ENCODE assay signal across 12 cellular contexts in the genomic region with DNA sequence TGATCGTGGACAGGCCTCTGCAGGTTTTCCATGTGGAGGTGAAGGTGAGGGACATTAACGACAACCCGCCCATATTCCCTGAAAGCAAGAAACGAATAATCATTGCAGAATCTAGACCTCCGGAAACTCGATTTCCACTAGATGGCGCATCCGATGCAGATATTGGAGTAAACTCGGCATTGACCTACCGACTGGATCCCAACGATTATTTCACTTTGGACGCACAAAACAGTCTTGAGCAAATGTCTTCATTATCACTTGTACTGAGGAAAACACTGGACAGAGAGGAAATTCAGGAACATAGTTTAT. TPM values are rescaled to one million over a fixed set of nuclear protein-coding genes. Genes with fewer than 3 reads are reported as not detected.
DNase-seq lines count a peak whose midpoint lies in the region; ATAC-seq and TF ChIP-seq lines count a peak whose summit lies in the region.
"Had no signal": no experiment of that assay in that cellular context is flagged by ENCODE, and none has a peak within 500 bp of the region (broad histone marks: within the 10 kb centered on the region; RNA-seq: fewer than 3 reads in every experiment).

No MANE protein-coding gene starts in this region.

- H3K27ac ChIP-seq in VCaP (peak overlapping the region; percentile 64), esophagus squamous epithelium (no peak overlapping the region), uterus (no peak overlapping the region), psoas muscle (no peak overlapping the region)
- H3K27ac ChIP-seq: transverse colon had no signal

- H3K36me3 ChIP-seq in esophagus squamous epithelium (no peaks in the 10 kb centered on the region), uterus (no peaks in the 10 kb centered on the region), psoas muscle (ENCODE audit: insufficient read depth in 1 of 2, low read depth in 1 of 2) (no peaks in the 10 kb centered on the region)
- H3K36me3 ChIP-seq: transverse colon had no signal

- ATAC-seq in GM18858 (IDR thresholded peaks at IDR 0.05; ENCODE audit: unreplicated experiment) (no peak), psoas muscle (no peak)

- intact Hi-C loops in esophagus squamous epithelium (cut with DNase I): no loop called here
- intact Hi-C loops in uterus (cut with DNase I; ENCODE audit: low total_unique reads): no loop called here
- intact Hi-C loops in psoas muscle (cut with DNase I): no loop called here

- DNase-seq in 8988T (peak; percentile 80), HS-5 (ENCODE audit: low read depth) (peak; percentile 9), kidney tubule cell (ENCODE audit: low spot score) (peak; percentile 25), esophagus squamous epithelium (lab: John Stamatoyannopoulos, UW) (no peak), uterus (no peak), psoas muscle (no peak)
- DNase-seq: effector memory CD4-positive, alpha-beta T cell; stimulated activated CD4-positive, alpha-beta T cell treated with anti-CD3 and anti-CD28 coated beads, Interleukin-1b, Interleukin-23, amount 100 ng/mL, for 48 hours; transverse colon had no signal

- peaks cover 0 to 41% (median 30%) of the 10 kb centered on the region in 3 donors for H3K9me3 ChIP-seq in esophagus squamous epithelium
- peaks cover 0 to 15% of the 10 kb centered on the region in 2 donors for H3K9me3 ChIP-seq in uterus
- H3K9me3 ChIP-seq in psoas muscle: peaks cover under 1% of the 10 kb centered on the region

- H3K4me1 ChIP-seq in esophagus squamous epithelium (no peaks in the 10 kb centered on the region), uterus (no peaks in the 10 kb centered on the region), psoas muscle (no peaks in the 10 kb centered on the region)
- H3K4me1 ChIP-seq: transverse colon had no signal

- WGBS in esophagus squamous epithelium, 2 donors: 33 to 50% methylated on average over 10 to 12 of the region's 12 CpGs
- WGBS in psoas muscle, 3 donors: 10 to 19% (median 16%) methylated on average over 12 of the region's 12 CpGs

- TF ChIP-seq CTCF in VCaP (conservative IDR thresholded peaks at IDR 0.05) (peak; percentile 68), esophagus squamous epithelium (IDR thresholded peaks at IDR 0.05) (no peak), uterus (IDR thresholded peaks at IDR 0.05) (peak in 2 of 4 experiments; percentile 2 to 16), psoas muscle (IDR thresholded peaks at IDR 0.05) (no peak)

- peak overlapping the region in 1 of 4 donors; percentile 15 for H3K4me3 ChIP-seq in esophagus squamous epithelium
- H3K4me3 ChIP-seq in uterus: no peak overlapping the region
- H3K4me3 ChIP-seq in psoas muscle: no peak overlapping the region
- H3K4me3 ChIP-seq: transverse colon had no signal

- H3K27me3 ChIP-seq in esophagus squamous epithelium (peaks cover 0 to 27% (median 0%) of the 10 kb centered on the region in 4 donors), uterus (no peaks in the 10 kb centered on the region), psoas muscle (ENCODE audit: insufficient read depth in 3 of 3, low read length in 2 of 3) (peaks cover 0 to 14% (median 2%) of the 10 kb centered on the region in 3 donors)

- TF ChIP-seq POLR2A in esophagus squamous epithelium (IDR thresholded peaks at IDR 0.05): no peak
- TF ChIP-seq POLR2A in uterus (IDR thresholded peaks at IDR 0.05): no peak

RNA-seq across cellular contexts. Expression of a gene that starts 0.6 kb away (rescaled TPM):
- total RNA-seq in esophagus squamous epithelium: under 1 TPM in 1 of 4 donors, not detected in 3; 0.19 TPM
- total RNA-seq in uterus: 1 to 10 TPM in 2 of 4 donors, under 1 TPM in 1, not detected in 1; 0.70 to 2.8 (median 2.1) TPM
- total RNA-seq in psoas muscle: not detected
- not detected for polyA plus RNA-seq in psoas muscle
- total RNA-seq: T-helper 1 cell treated with Interleukin-12 subunit alpha and Interleukin-12 subunit beta and Interleukin-4 antibody, amounts not matched to agents 30 ng/mL and 1 ng/mL, for 36 hours had no signal

RNA-seq across cellular contexts. Expression of a gene that starts 7.4 kb away (rescaled TPM):
- under 1 TPM in 2 of 4 donors, not detected in 2; 0.15 to 0.26 TPM for total RNA-seq in esophagus squamous epithelium
- 1 to 10 TPM in 3 of 4 donors, under 1 TPM in 1; 0.98 to 9.4 (median 1.5) TPM for total RNA-seq in uterus
- not detected for total RNA-seq in psoas muscle
- polyA plus RNA-seq in psoas muscle: under 1 TPM in 2 of 3 donors, not detected in 1; 0.01 to 0.06 TPM
- total RNA-seq: T-helper 1 cell treated with Interleukin-12 subunit alpha and Interleukin-12 subunit beta and Interleukin-4 antibody, amounts not matched to agents 30 ng/mL and 1 ng/mL, for 36 hours had no signal

RNA-seq across cellular contexts. Expression of a gene that starts 13.8 kb away (rescaled TPM):
- total RNA-seq in esophagus squamous epithelium (under 1 TPM in 3 of 4 donors, not detected in 1; under 0.01 to 0.11 (median 0.04) TPM), uterus (1 to 10 TPM in 1 of 4 donors, under 1 TPM in 3; 0.26 to 2.1 (median 0.63) TPM), psoas muscle (under 1 TPM in 1 of 4 donors, not detected in 3; 0.06 TPM)
- under 1 TPM in 2 of 3 donors, not detected in 1; 0.01 to 0.03 TPM for polyA plus RNA-seq in psoas muscle
- total RNA-seq: T-helper 1 cell treated with Interleukin-12 subunit alpha and Interleukin-12 subunit beta and Interleukin-4 antibody, amounts not matched to agents 30 ng/mL and 1 ng/mL, for 36 hours had no signal

RNA-seq across cellular contexts. Expression of a gene that starts 26.8 kb away (rescaled TPM):
- under 1 TPM; under 0.01 to 0.15 (median 0.08) TPM for total RNA-seq in esophagus squamous epithelium
- total RNA-seq in uterus: 1 to 10 TPM in 2 of 4 donors, under 1 TPM in 2; under 0.01 to 3.1 (median 1.6) TPM
- total RNA-seq in psoas muscle: under 1 TPM in 2 of 4 donors, not detected in 2; 0.11 to 0.12 TPM
- under 1 TPM in 1 of 3 donors, not detected in 2; 0.05 TPM for polyA plus RNA-seq in psoas muscle
- total RNA-seq: T-helper 1 cell treated with Interleukin-12 subunit alpha and Interleukin-12 subunit beta and Interleukin-4 antibody, amounts not matched to agents 30 ng/mL and 1 ng/mL, for 36 hours had no signal

RNA-seq across cellular contexts. Expression of a gene that starts 34.4 kb away (rescaled TPM):
- total RNA-seq in esophagus squamous epithelium (under 1 TPM in 1 of 4 donors, not detected in 3; 0.19 TPM), uterus (1 to 10 TPM in 1 of 4 donors, under 1 TPM in 3; 0.26 to 1.2 (median 0.64) TPM), psoas muscle (under 1 TPM in 1 of 4 donors, not detected in 3; 0.04 TPM)
- under 1 TPM in 1 of 3 donors, not detected in 2; 0.01 TPM for polyA plus RNA-seq in psoas muscle
- total RNA-seq: T-helper 1 cell treated with Interleukin-12 subunit alpha and Interleukin-12 subunit beta and Interleukin-4 antibody, amounts not matched to agents 30 ng/mL and 1 ng/mL, for 36 hours had no signal

Comparison
In these comparisons a context has a peak if more than half of its experiments do, and no peak if none do; other contexts are left out.
1. DNase-seq: peak in 8988T (single experiment), HS-5 (single experiment) and kidney tubule cell (single experiment); none in esophagus squamous epithelium (single experiment), uterus (0 of 2) and psoas muscle (0 of 2).